21 cellular contexts compared by ENCODE assay signal in the genomic region with DNA sequence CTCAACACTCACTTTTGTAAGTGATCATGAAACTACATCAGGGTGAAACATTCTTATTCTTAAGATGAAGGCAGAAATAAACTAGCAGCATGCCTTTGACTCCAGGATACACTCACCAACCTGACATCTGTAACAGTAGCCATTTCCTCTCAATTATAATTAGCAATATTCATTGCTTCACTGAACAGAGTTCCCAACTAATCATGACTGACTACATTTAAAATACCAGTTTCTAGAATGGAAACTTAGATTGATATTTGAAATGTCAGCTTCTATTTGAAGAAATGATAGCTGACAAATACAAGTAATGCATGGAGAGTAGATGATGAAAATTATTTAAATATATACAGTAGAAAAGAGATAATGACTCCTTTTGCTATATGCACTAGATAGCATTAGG.
"Had no signal": no experiment of that assay in that cellular context is flagged by ENCODE, and none has a peak within 500 bp of the region (broad histone marks: within the 10 kb centered on the region; RNA-seq: fewer than 3 reads in every experiment).

No MANE protein-coding gene starts in this region.

- H3K9me3 ChIP-seq: colonic mucosa, esophagus squamous epithelium, gastrocnemius medialis, lower lobe of right lung had no signal

- H3K27me3 ChIP-seq: colonic mucosa, esophagus squamous epithelium, gastrocnemius medialis, heart right ventricle, left lung had no signal

- DNase-seq: colonic mucosa; cortex of kidney; effector CD8-positive, alpha-beta T cell; effector memory CD8-positive, alpha-beta T cell; endodermal cell; erythroblast; esophagus squamous epithelium; foreskin fibroblast; foreskin melanocyte; gastrocnemius medialis; glutamatergic neuron; head of caudate nucleus; heart right ventricle; hippocampal formation; left cardiac atrium; left lung; left ventricle myocardium superior; lower lobe of right lung; mesenchymal stem cell; mucosa of descending colon had no signal

- H3K4me3 ChIP-seq: colonic mucosa, esophagus squamous epithelium, gastrocnemius medialis, heart right ventricle, left lung, lower lobe of right lung, mucosa of descending colon had no signal

- H3K27ac ChIP-seq: colonic mucosa, epithelial cell of prostate, esophagus squamous epithelium, gastrocnemius medialis, heart right ventricle, left lung, lower lobe of right lung had no signal

- H3K36me3 ChIP-seq: colonic mucosa, esophagus squamous epithelium, gastrocnemius medialis, heart right ventricle, left lung, lower lobe of right lung had no signal
